In the genomic region with DNA sequence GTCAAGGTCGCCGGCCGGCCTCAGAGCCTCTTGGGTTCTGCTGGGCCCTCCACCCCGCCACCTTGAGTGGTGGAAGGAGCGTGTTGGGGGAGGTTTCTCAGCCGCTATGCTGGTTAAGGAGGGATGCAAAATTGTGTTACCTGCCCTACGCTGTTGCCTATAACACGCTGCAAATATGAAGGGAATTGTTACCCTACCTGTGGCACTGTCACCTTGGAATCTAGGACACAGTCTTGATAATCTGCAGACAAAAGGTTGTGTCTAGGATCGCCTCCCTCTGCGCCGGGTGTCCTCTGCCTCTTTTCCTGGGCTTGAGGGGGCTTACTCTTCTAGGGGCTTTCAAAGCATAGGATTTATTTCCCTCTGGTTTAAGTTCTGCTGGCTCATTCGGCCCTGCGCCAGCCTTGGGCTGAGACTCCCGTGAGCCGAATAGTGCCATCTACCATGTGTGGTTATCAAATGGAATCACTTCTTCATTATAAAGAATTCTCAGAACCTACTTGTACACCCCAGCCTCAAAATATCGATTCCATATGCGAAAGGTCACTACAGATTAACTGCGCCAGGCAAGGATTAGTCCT, we compare ENCODE assay signal across 8 cellular contexts. TPM values are rescaled to one million over a fixed set of nuclear protein-coding genes. Genes with fewer than 3 reads are reported as not detected.
A peak's percentile ranks its signal among the peaks of the same experiment; 100 is the strongest.
DNase-seq lines count a peak whose midpoint lies in the region; ATAC-seq and TF ChIP-seq lines count a peak whose summit lies in the region.

No MANE protein-coding gene starts in this region.

- peak overlapping the region; percentile 67 for H3K4me3 Mint-ChIP-seq in activated naive CD4-positive, alpha-beta T cell treated with anti-CD3 and anti-CD28 coated beads, Interleukin-2, amount 10 ng/mL, durations not matched to agents 7 days and 5 days
- peak overlapping the region; percentile 81 to 88 (median 86) for H3K4me3 Mint-ChIP-seq in immature natural killer cell
- H3K4me3 Mint-ChIP-seq in stimulated activated memory B cell treated with anti-CD40 and anti-IgM and Interleukin-4, amounts not matched to agents 10 μg/mL and 1 μg/mL and 100 μg/mL, for 72 hours = peak overlapping the region; percentile 87

- no peaks in the 10 kb centered on the region for H3K4me1 ChIP-seq in adrenal gland (replicated peaks in 1 of 2)

- intact Hi-C loops in adrenal gland (cut with DNase I) = loop anchor here in 1 of 2 donors (5.0 kb wide), 1 partner anchor 170 kb away; no protein-coding TSS in a partner anchor

- H3K27ac ChIP-seq in adrenal gland = peak overlapping the region in 2 of 5 donors; percentile 2 to 43

- WGBS in adrenal gland, 4 donors = 46 to 74% (median 54%) methylated on average over 10 to 18 of the region's 18 CpGs

- H3K27me3 ChIP-seq in adrenal gland = no peaks in the 10 kb centered on the region

- no peak for DNase-seq in activated naive CD4-positive, alpha-beta T cell treated with anti-CD3 and anti-CD28 coated beads, Interleukin-2, amount 10 ng/mL, durations not matched to agents 7 days and 5 days
- no peak for DNase-seq in activated naive CD4-positive, alpha-beta T cell (lab: John Stamatoyannopoulos, UW)
- DNase-seq in adrenal gland = no peak
- no peak for DNase-seq in immature natural killer cell
- no peak for DNase-seq in NK-92 treated with Interleukin-12 subunit alpha and Interleukin-12 subunit beta, amount 100 ng/mL, for 24 hours (lab: John Stamatoyannopoulos, UW)
- DNase-seq in NCI-H2081 (lab: John Stamatoyannopoulos, UW) = no peak

- ATAC-seq in stimulated activated memory B cell treated with anti-CD40 and anti-IgM and Interleukin-4, amounts not matched to agents 10 μg/mL and 1 μg/mL and 100 μg/mL, for 72 hours = no peak
- ATAC-seq in GM18505 (IDR thresholded peaks at IDR 0.05; ENCODE audit: unreplicated experiment) = no peak

- H3K27ac Mint-ChIP-seq in activated naive CD4-positive, alpha-beta T cell treated with anti-CD3 and anti-CD28 coated beads, Interleukin-2, amount 10 ng/mL, durations not matched to agents 7 days and 5 days = no peak overlapping the region
- H3K27ac Mint-ChIP-seq in immature natural killer cell = peak overlapping the region; percentile 57 to 85 (median 65)
- H3K27ac Mint-ChIP-seq in stimulated activated memory B cell treated with anti-CD40 and anti-IgM and Interleukin-4, amounts not matched to agents 10 μg/mL and 1 μg/mL and 100 μg/mL, for 72 hours = peak overlapping the region; percentile 97

- no peaks in the 10 kb centered on the region for H3K36me3 Mint-ChIP-seq in activated naive CD4-positive, alpha-beta T cell treated with anti-CD3 and anti-CD28 coated beads, Interleukin-2, amount 10 ng/mL, durations not matched to agents 7 days and 5 days
- H3K36me3 Mint-ChIP-seq in immature natural killer cell = no peaks in the 10 kb centered on the region
- H3K36me3 Mint-ChIP-seq in stimulated activated memory B cell treated with anti-CD40 and anti-IgM and Interleukin-4, amounts not matched to agents 10 μg/mL and 1 μg/mL and 100 μg/mL, for 72 hours = no peaks in the 10 kb centered on the region

- CTCF ChIA-PET in activated naive CD4-positive, alpha-beta T cell treated with anti-CD3 and anti-CD28 coated beads, Interleukin-2, amount 10 ng/mL, durations not matched to agents 7 days and 5 days (lab: Charles Lee) = no interaction called here

- peak overlapping the region in 3 of 4 donors; percentile 29 to 75 (median 41) for H3K4me3 ChIP-seq in adrenal gland

- peaks cover 60% of the 10 kb centered on the region for H3K27me3 Mint-ChIP-seq in activated naive CD4-positive, alpha-beta T cell treated with anti-CD3 and anti-CD28 coated beads, Interleukin-2, amount 10 ng/mL, durations not matched to agents 7 days and 5 days
- H3K27me3 Mint-ChIP-seq in immature natural killer cell (ENCODE audit: low read depth in 3 of 3) = peaks cover 0 to 6% (median 5%) of the 10 kb centered on the region in 3 donors
- H3K27me3 Mint-ChIP-seq in stimulated activated memory B cell treated with anti-CD40 and anti-IgM and Interleukin-4, amounts not matched to agents 10 μg/mL and 1 μg/mL and 100 μg/mL, for 72 hours = no peaks in the 10 kb centered on the region

- no peaks in the 10 kb centered on the region for H3K9me3 Mint-ChIP-seq in activated naive CD4-positive, alpha-beta T cell treated with anti-CD3 and anti-CD28 coated beads, Interleukin-2, amount 10 ng/mL, durations not matched to agents 7 days and 5 days
- H3K9me3 Mint-ChIP-seq in immature natural killer cell = no peaks in the 10 kb centered on the region
- H3K9me3 Mint-ChIP-seq in stimulated activated memory B cell treated with anti-CD40 and anti-IgM and Interleukin-4, amounts not matched to agents 10 μg/mL and 1 μg/mL and 100 μg/mL, for 72 hours = no peaks in the 10 kb centered on the region

- H3K4me1 Mint-ChIP-seq in activated naive CD4-positive, alpha-beta T cell treated with anti-CD3 and anti-CD28 coated beads, Interleukin-2, amount 10 ng/mL, durations not matched to agents 7 days and 5 days = peaks cover 13% of the 10 kb centered on the region
- H3K4me1 Mint-ChIP-seq in immature natural killer cell = peaks cover 22 to 39% of the 10 kb centered on the region in 2 donors
- H3K4me1 Mint-ChIP-seq in stimulated activated memory B cell treated with anti-CD40 and anti-IgM and Interleukin-4, amounts not matched to agents 10 μg/mL and 1 μg/mL and 100 μg/mL, for 72 hours = peaks cover 26% of the 10 kb centered on the region

- no peaks in the 10 kb centered on the region for H3K9me3 ChIP-seq in adrenal gland (replicated peaks in 1 of 3)

- no peak for TF ChIP-seq CTCF in adrenal gland (IDR thresholded peaks at IDR 0.05)

- H3K36me3 ChIP-seq in adrenal gland (replicated peaks in 1 of 2) = no peaks in the 10 kb centered on the region

- TF ChIP-seq POLR2A in adrenal gland (IDR thresholded peaks at IDR 0.05) (no peak), GM18505 (IDR thresholded peaks at IDR 0.05; ENCODE audit: borderline replicate concordance, extremely low read depth, insufficient read depth, insufficient read length) (no peak)

RNA-seq across cellular contexts. Expression of gene SLC22A15, which starts 0.7 kb away (rescaled TPM):
- total RNA-seq in adrenal gland = 10 to 100 TPM in 2 of 8 donors, 1 to 10 TPM in 6; 2.3 to 10.8 (median 5.8) TPM
- 10 to 100 TPM in 1 of 3 donors, 1 to 10 TPM in 2; 1.2 to 11.4 (median 2.7) TPM for polyA plus RNA-seq in adrenal gland
- 1 to 10 TPM in 1 of 3 donors, under 1 TPM in 2; 0.18 to 1.2 (median 0.38) TPM for polyA plus RNA-seq in immature natural killer cell
